In the genomic region with DNA sequence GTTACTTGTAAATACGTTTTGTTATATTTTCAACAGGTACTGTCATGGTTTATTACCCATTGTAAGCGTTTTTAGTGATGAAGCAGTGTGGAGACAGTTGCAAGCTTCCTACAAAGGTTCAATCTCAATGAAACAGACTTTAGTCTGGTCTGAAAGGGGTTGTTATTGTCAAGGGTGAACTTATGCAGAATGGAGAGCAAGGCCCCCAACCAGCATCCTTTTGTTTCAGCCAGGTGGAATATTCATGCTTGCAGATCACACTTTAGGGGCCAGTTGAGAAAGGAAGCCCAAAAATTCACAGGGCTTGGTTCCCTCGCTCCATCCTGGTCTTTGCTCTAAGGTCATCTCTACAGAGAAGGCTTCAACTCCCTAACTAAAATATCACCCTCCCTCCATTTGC, we compare ENCODE assay signal across 16 cellular contexts.
DNase-seq lines count a peak whose midpoint lies in the region; ATAC-seq and TF ChIP-seq lines count a peak whose summit lies in the region.
"Had no signal": no experiment of that assay in that cellular context is flagged by ENCODE, and none has a peak within 500 bp of the region (broad histone marks: within the 10 kb centered on the region; RNA-seq: fewer than 3 reads in every experiment).

No MANE protein-coding gene starts in this region.

- H3K9me3 ChIP-seq in H9 (ENCODE audit: control insufficient read depth, low read depth, low read length) (no peaks in the 10 kb centered on the region), iPS-18a (ENCODE audit: control insufficient read depth, low read depth, low read length) (no peaks in the 10 kb centered on the region)
- H3K9me3 ChIP-seq: SJSA1 had no signal

- no peak overlapping the region for H3K23ac ChIP-seq in H9 (ENCODE audit: insufficient read length, low read depth, low read length)

- H2AK5ac ChIP-seq in H9 (ENCODE audit: insufficient read length, low read length): no peak overlapping the region

- H3K9ac ChIP-seq in H9 (ENCODE audit: extremely low read depth, insufficient read length, low read length) (peak overlapping the region; percentile 25), iPS-18a (ENCODE audit: low read length) (peak overlapping the region; percentile 75)

- peak overlapping the region in 2 of 3 experiments; percentile 91 to 99; a peak in 5 of 7 replicates for H3K27ac Mint-ChIP-seq in H9
- H3K27ac Mint-ChIP-seq in WTC11: peak overlapping the region; percentile 95
- peak overlapping the region; percentile 8 for H3K27ac Mint-ChIP-seq in progenitor cell of endocrine pancreas
- H3K27ac Mint-ChIP-seq: CD14-positive monocyte had no signal

- H2BK20ac ChIP-seq in H9 (ENCODE audit: low read depth, low read length, poor library complexity, severe bottlenecking): no peak overlapping the region

- no peak overlapping the region for H2BK12ac ChIP-seq in H9 (ENCODE audit: insufficient read length, low read depth, low read length)

- DNase-seq in H9 (peak; percentile 89), WTC11 (ENCODE audit: low spot score) (peak; percentile 62), progenitor cell of endocrine pancreas (ENCODE audit: low spot score, unreplicated experiment) (no peak), DMS153 treated with DMSO at 0.1 percent for 48 hours (lab: John Stamatoyannopoulos, UW; ENCODE audit: unreplicated experiment) (no peak)
- DNase-seq: AML-193, DMS 273 treated with DMSO at 0.1 percent for 48 hours, IMR-90, NCI-H1105, NCI-H1694, NCI-H2227 treated with DMSO at 0.1 percent for 48 hours, NCI-H524 had no signal

- no peak overlapping the region for H3K18ac ChIP-seq in H9 (ENCODE audit: insufficient read length, low read depth, low read length)

- H4K5ac ChIP-seq in H9 (ENCODE audit: insufficient read length, low read depth, low read length): no peak overlapping the region

- peak; percentile 50 for ATAC-seq in WTC11
- ATAC-seq in GM21360 (IDR thresholded peaks at IDR 0.05; ENCODE audit: unreplicated experiment): no peak
- ATAC-seq in GM19023 (IDR thresholded peaks at IDR 0.05; ENCODE audit: unreplicated experiment): no peak

- peak overlapping the region; percentile 92 for H3K4me3 ChIP-seq in iPS-18a (ENCODE audit: low read length)
- H3K4me3 ChIP-seq: SJSA1 had no signal

- no peaks in the 10 kb centered on the region for H4K20me1 ChIP-seq in H9 (ENCODE audit: control insufficient read depth, insufficient read depth, insufficient read length)

- H3K27me3 ChIP-seq in H9 (ENCODE audit: insufficient read depth, low read length) (peaks cover 12% of the 10 kb centered on the region; the same call in 1 of the 2 replicates), iPS-18a (ENCODE audit: control insufficient read depth, insufficient read depth, low read length) (peaks cover 16% of the 10 kb centered on the region)
- H3K27me3 ChIP-seq: SJSA1 had no signal

- H3K36me3 ChIP-seq in iPS-18a (ENCODE audit: control insufficient read depth, low read depth, low read length): peaks cover 6% of the 10 kb centered on the region

- no peaks in the 10 kb centered on the region for H3K79me1 ChIP-seq in H9 (ENCODE audit: insufficient read depth, low read depth, low read length, poor library complexity, severe bottlenecking)

- H3K27me3 Mint-ChIP-seq in H9 (ENCODE audit: low read depth): peaks cover 46% of the 10 kb centered on the region
- H3K27me3 Mint-ChIP-seq in WTC11 (ENCODE audit: low read depth): peaks cover 58% of the 10 kb centered on the region
- H3K27me3 Mint-ChIP-seq in progenitor cell of endocrine pancreas: no peaks in the 10 kb centered on the region

- H2BK15ac ChIP-seq in H9 (ENCODE audit: low read depth, low read length): no peak overlapping the region

- no peaks in the 10 kb centered on the region for H3K36me3 Mint-ChIP-seq in H9 (ENCODE audit: insufficient read depth in 1 of 3, low read depth in 3 of 3)
- H3K36me3 Mint-ChIP-seq in WTC11: no peaks in the 10 kb centered on the region
- peaks cover 2% of the 10 kb centered on the region for H3K36me3 Mint-ChIP-seq in progenitor cell of endocrine pancreas (ENCODE audit: insufficient read depth)

- no peak for TF ChIP-seq CTCF in H9 (conservative IDR thresholded peaks at IDR 0.05)
- TF ChIP-seq CTCF in WTC11 (IDR thresholded peaks at IDR 0.05): no peak
- no peak for TF ChIP-seq CTCF in progenitor cell of endocrine pancreas (IDR thresholded peaks at IDR 0.05; ENCODE audit: unreplicated experiment)

- H3K4me2 ChIP-seq in H9 (ENCODE audit: insufficient read depth, insufficient read length, low read length): peak overlapping the region; percentile 100

- H3K9me3 Mint-ChIP-seq in H9 (peaks cover 0 to 4% of the 10 kb centered on the region in 2 experiments; a peak in 1 of 5 replicates), WTC11 (no peaks in the 10 kb centered on the region), progenitor cell of endocrine pancreas (ENCODE audit: low read depth) (no peaks in the 10 kb centered on the region)

- no CpG with 5 or more reads among the region's 3 CpGs for WGBS in H9 (ENCODE audit: extremely low coverage, insufficient read length, low lambda C conversion rate)

- H3K4ac ChIP-seq in H9 (ENCODE audit: low read depth, low read length): no peak overlapping the region

- POLR2A ChIA-PET in WTC11 (lab: Charles Lee): no interaction called here

- H3K14ac ChIP-seq in H9 (ENCODE audit: insufficient read depth, low read length): no peak overlapping the region

- no peak overlapping the region for H2BK120ac ChIP-seq in H9 (ENCODE audit: low read depth, low read length, poor library complexity, severe bottlenecking)

- H2AFZ ChIP-seq in H9 (ENCODE audit: low read length): no peak overlapping the region

- H3K4me1 Mint-ChIP-seq in H9 (peaks cover 53 to 66% of the 10 kb centered on the region in 2 experiments), WTC11 (peaks cover 63% of the 10 kb centered on the region), progenitor cell of endocrine pancreas (ENCODE audit: low read depth) (peaks cover 47% of the 10 kb centered on the region)

- H3K56ac ChIP-seq in H9 (ENCODE audit: insufficient read length, low read depth, low read length): no peak overlapping the region

- H2BK5ac ChIP-seq in H9 (ENCODE audit: insufficient read length, low read length): no peak overlapping the region

- peak overlapping the region; percentile 38 to 97 for H3K4me3 Mint-ChIP-seq in H9
- H3K4me3 Mint-ChIP-seq in WTC11: peak overlapping the region; percentile 89
- H3K4me3 Mint-ChIP-seq in progenitor cell of endocrine pancreas (ENCODE audit: low read depth): no peak overlapping the region

- CTCF ChIA-PET in WTC11 (lab: Charles Lee): interaction anchor here (1.2 to 5.2 kb wide), 3 partner anchors 28 to 84 kb away, joined by 3 to 75 read pairs (median 39); no protein-coding TSS in a partner anchor

- H3K4me1 ChIP-seq in H9 (ENCODE audit: insufficient read depth, low read length): peaks cover 5% of the 10 kb centered on the region
- peaks cover 43% of the 10 kb centered on the region for H3K4me1 ChIP-seq in iPS-18a (ENCODE audit: control insufficient read depth, low read depth, low read length)

- no peak overlapping the region for H4K91ac ChIP-seq in H9 (ENCODE audit: insufficient read length, low read depth, low read length)

- peaks cover 13% of the 10 kb centered on the region; the same call in 1 of the 2 replicates for H3K79me2 ChIP-seq in H9 (ENCODE audit: insufficient read depth, low read length)

- H3K27ac ChIP-seq in H9 (ENCODE audit: insufficient read length, low read depth, low read length) (peak overlapping the region; percentile 44), iPS-18a (ENCODE audit: low read length) (peak overlapping the region; percentile 61)
- H3K27ac ChIP-seq: SJSA1 had no signal

- H3T11ph ChIP-seq in H9 (ENCODE audit: low read length): no peak overlapping the region

- H4K8ac ChIP-seq in H9 (replicated peaks; ENCODE audit: insufficient read length, low read depth, low read length): no peak overlapping the region

- H3K23me2 ChIP-seq in H9 (ENCODE audit: insufficient read length, low read depth, low read length, poor library complexity, severe bottlenecking): peaks cover 18% of the 10 kb centered on the region

TF ChIP-seq in WTC11, 78 proteins besides CTCF, POLR2A, EP300 and RAD21 (continues in another document):
- TF ChIP-seq ZNF532 (CRISPR knock-in tag; IDR thresholded peaks at IDR 0.05; ENCODE audit: borderline replicate concordance): no peak

Comparison
In these comparisons a context has a peak if more than half of its experiments do, and no peak if none do; other contexts are left out.
1. DNase-seq: peak in H9 (single experiment) and WTC11 (single experiment); none in progenitor cell of endocrine pancreas (single experiment) and DMS153 treated with DMSO at 0.1 percent for 48 hours (single experiment).
2. H3K27ac Mint-ChIP-seq: peak in every context shown above with its lines; median percentile 95 in H9; 95 in WTC11; 8 in progenitor cell of endocrine pancreas.